Comparison of ENCODE assay signal across 8 cellular contexts in genomic region chr19:41192574-41193419, GRCh38. TPM values are rescaled to one million over a fixed set of nuclear protein-coding genes. Genes with fewer than 3 reads are reported as not detected.
DNase-seq lines count a peak whose midpoint lies in the region; ATAC-seq lines count a peak whose summit lies in the region.

Gene CYP2S1 (plus strand): TSS chr19:41193219. CDS start chr19:41193265, 46 bp downstream.

- peaks cover 0 to 5% of the 10 kb centered on the region in 2 donors for H3K36me3 Mint-ChIP-seq in activated naive CD4-positive, alpha-beta T cell treated with anti-CD3 and anti-CD28 coated beads, Interleukin-2, amount 50 U/mL, for 72 hours

- peaks cover 48% of the 10 kb centered on the region for H3K27me3 Mint-ChIP-seq in stimulated activated naive CD8-positive, alpha-beta T cell treated with anti-CD3 and anti-CD28 coated beads, Interleukin-15, amount 100 ng/mL, for 72 hours

- peak; percentile 85 for ATAC-seq in activated naive CD4-positive, alpha-beta T cell treated with anti-CD3 and anti-CD28 coated beads, Interleukin-2, amount 50 U/mL, for 72 hours
- peak; percentile 67 for ATAC-seq in stimulated activated naive CD8-positive, alpha-beta T cell treated with anti-CD3 and anti-CD28 coated beads, Interleukin-15, amount 100 ng/mL, for 72 hours
- no peak for ATAC-seq in GM21529 (IDR thresholded peaks at IDR 0.05; ENCODE audit: unreplicated experiment)

- DNase-seq in activated CD8-positive, alpha-beta memory T cell treated with anti-CD3 and anti-CD28 coated beads for 24 hours, result peak; percentile 61
- no peak for DNase-seq in activated CD8-positive, alpha-beta memory T cell treated with anti-CD3 and anti-CD28 coated beads, Interleukin-2, amount 50 U/mL, for 48 hours
- peak in 1 of 2 donors; percentile 45 for DNase-seq in activated naive CD4-positive, alpha-beta T cell treated with anti-CD3 and anti-CD28 coated beads, Interleukin-2, amount 50 U/mL, for 72 hours (ENCODE audit: low spot score in 2 of 2)
- DNase-seq in iPS-NIHi11 (ENCODE audit: low spot score), result peak; percentile 87
- no peak for DNase-seq in stimulated activated naive CD8-positive, alpha-beta T cell treated with anti-CD3 and anti-CD28 coated beads, Interleukin-15, amount 100 ng/mL, for 72 hours
- no peak for DNase-seq in SIG-M5 treated with dmso at 0.1 percent for 504 hours (lab: John Stamatoyannopoulos, UW; ENCODE audit: unreplicated experiment)
- no peak for DNase-seq in NCI-H510A treated with DMSO at 0.1 percent for 48 hours (lab: John Stamatoyannopoulos, UW)

- peak within 1 kb of the TSS in 1 of 2 donors; percentile 6 for H3K27ac Mint-ChIP-seq in activated naive CD4-positive, alpha-beta T cell treated with anti-CD3 and anti-CD28 coated beads, Interleukin-2, amount 50 U/mL, for 72 hours
- peak within 1 kb of the TSS in 1 of 2 donors; percentile 45 for H3K27ac Mint-ChIP-seq in stimulated activated naive CD8-positive, alpha-beta T cell treated with anti-CD3 and anti-CD28 coated beads, Interleukin-15, amount 100 ng/mL, for 72 hours

- no peaks in the 10 kb centered on the region for H3K9me3 Mint-ChIP-seq in activated naive CD4-positive, alpha-beta T cell treated with anti-CD3 and anti-CD28 coated beads, Interleukin-2, amount 50 U/mL, for 72 hours
- no peaks in the 10 kb centered on the region for H3K9me3 Mint-ChIP-seq in stimulated activated naive CD8-positive, alpha-beta T cell treated with anti-CD3 and anti-CD28 coated beads, Interleukin-15, amount 100 ng/mL, for 72 hours

- peaks cover 21% of the 10 kb centered on the region for H3K4me1 Mint-ChIP-seq in stimulated activated naive CD8-positive, alpha-beta T cell treated with anti-CD3 and anti-CD28 coated beads, Interleukin-15, amount 100 ng/mL, for 72 hours

- peak within 1 kb of the TSS; percentile 49 to 73 for H3K4me3 Mint-ChIP-seq in stimulated activated naive CD8-positive, alpha-beta T cell treated with anti-CD3 and anti-CD28 coated beads, Interleukin-15, amount 100 ng/mL, for 72 hours

RNA-seq across cellular contexts. Expression of gene CYP2S1, which starts in this region (rescaled TPM):
- total RNA-seq in activated naive CD4-positive, alpha-beta T cell treated with anti-CD3 and anti-CD28 coated beads, Interleukin-2, amount 50 U/mL, for 72 hours, result 1 to 10 TPM in 1 of 2 donors, under 1 TPM in 1; 0.91 to 2.0 TPM

Comparison
In these comparisons a context has a peak if more than half of its experiments do, and no peak if none do; other contexts are left out.
1. DNase-seq: peak in activated CD8-positive, alpha-beta memory T cell treated with anti-CD3 and anti-CD28 coated beads for 24 hours (single experiment) and iPS-NIHi11 (single experiment); none in activated CD8-positive, alpha-beta memory T cell treated with anti-CD3 and anti-CD28 coated beads, Interleukin-2, amount 50 U/mL, for 48 hours (single experiment), stimulated activated naive CD8-positive, alpha-beta T cell treated with anti-CD3 and anti-CD28 coated beads, Interleukin-15, amount 100 ng/mL, for 72 hours (0 of 2), SIG-M5 treated with dmso at 0.1 percent for 504 hours (single experiment) and NCI-H510A treated with DMSO at 0.1 percent for 48 hours (single experiment).